ENCODE assay signal across 28 cellular contexts in genomic region chr7:115216652-115217051, GRCh38.
A peak's percentile ranks its signal among the peaks of the same experiment; 100 is the strongest.
DNase-seq lines count a peak whose midpoint lies in the region; ATAC-seq, FAIRE-seq and TF ChIP-seq lines count a peak whose summit lies in the region.
"Had no signal": no experiment of that assay in that cellular context is flagged by ENCODE, and none has a peak within 500 bp of the region (broad histone marks: within the 10 kb centered on the region; RNA-seq: fewer than 3 reads in every experiment).

No MANE protein-coding gene starts in this region.

- no peaks in the 10 kb centered on the region for H3K9me3 Mint-ChIP-seq in activated CD4-positive, alpha-beta T cell treated with anti-CD3 and anti-CD28 coated beads, Interleukin-2, amount 10 ng/mL, durations not matched to agents 7 days and 5 days
- H3K9me3 Mint-ChIP-seq: activated naive CD4-positive, alpha-beta T cell treated with anti-CD3 and anti-CD28 coated beads, Interleukin-2, amount 50 U/mL, for 24 hours; activated T-helper 2 cell treated with anti-CD3 and anti-CD28 coated beads, Interferon-gamma antibody, Interleukin-2, Interleukin-4, amounts not matched to agents 10 μg/mL and 5 μg/mL and 100 μg/mL, durations not matched to agents 14 hours and 24 hours and 36 hours; CD4-positive, alpha-beta T cell; natural killer cell had no signal

- peaks cover 5% of the 10 kb centered on the region for H3K27me3 Mint-ChIP-seq in activated CD4-positive, alpha-beta T cell treated with anti-CD3 and anti-CD28 coated beads, Interleukin-2, amount 10 ng/mL, durations not matched to agents 7 days and 5 days
- H3K27me3 Mint-ChIP-seq: activated CD4-positive, alpha-beta T cell treated with anti-CD3 and anti-CD28 coated beads for 36 hours; CD4-positive, alpha-beta T cell had no signal

- peaks cover 11% of the 10 kb centered on the region for H3K4me1 Mint-ChIP-seq in activated CD4-positive, alpha-beta T cell treated with anti-CD3 and anti-CD28 coated beads, Interleukin-2, amount 10 ng/mL, durations not matched to agents 7 days and 5 days
- H3K4me1 Mint-ChIP-seq: natural killer cell had no signal

- no peaks in the 10 kb centered on the region for H3K36me3 Mint-ChIP-seq in activated CD4-positive, alpha-beta T cell treated with anti-CD3 and anti-CD28 coated beads, Interleukin-2, amount 10 ng/mL, durations not matched to agents 7 days and 5 days (ENCODE audit: low read depth)
- H3K36me3 Mint-ChIP-seq: natural killer cell had no signal

- 73 to 90% methylated on average over 1 of the region's 1 CpG for WGBS in lung, 2 donors

- H3K4me3 Mint-ChIP-seq in activated CD4-positive, alpha-beta T cell treated with anti-CD3 and anti-CD28 coated beads, Interleukin-2, amount 10 ng/mL, durations not matched to agents 7 days and 5 days, result no peak overlapping the region
- H3K4me3 Mint-ChIP-seq: activated CD4-positive, alpha-beta T cell treated with anti-CD3 and anti-CD28 coated beads for 36 hours; activated naive CD4-positive, alpha-beta T cell treated with anti-CD3 and anti-CD28 coated beads, Interleukin-2, amount 50 U/mL, for 24 hours; CD4-positive, alpha-beta T cell; natural killer cell had no signal

- H3K4me1 ChIP-seq in lung (ENCODE audit: control insufficient read depth in 2 of 2, insufficient read depth in 2 of 2, low read length in 2 of 2), result peaks cover 0 to 4% of the 10 kb centered on the region in 2 donors
- H3K4me1 ChIP-seq: suprapubic skin had no signal

- CTCF ChIA-PET in activated CD4-positive, alpha-beta T cell treated with anti-CD3 and anti-CD28 coated beads, Interleukin-2, amount 10 ng/mL, durations not matched to agents 7 days and 5 days (lab: Charles Lee), result interaction anchor here (0.6 to 1.1 kb wide), 2 partner anchors 351 to 789 kb away, joined by 3 to 4 read pairs; no protein-coding TSS in a partner anchor

- H3K36me3 ChIP-seq in lung (ENCODE audit: control insufficient read depth in 2 of 2, insufficient read depth in 2 of 2, low read length in 2 of 2), result no peaks in the 10 kb centered on the region
- H3K36me3 ChIP-seq: suprapubic skin had no signal

- DNase-seq in activated CD4-positive, alpha-beta T cell treated with anti-CD3 and anti-CD28 coated beads, Interleukin-2, amount 10 ng/mL, durations not matched to agents 7 days and 5 days, result no peak
- no peak for DNase-seq in activated CD4-positive, alpha-beta T cell treated with anti-CD3 and anti-CD28 coated beads for 1 hour
- DNase-seq in amniotic epithelial cell (ENCODE audit: low read depth), result peak; percentile 21
- no peak for DNase-seq in lung (ENCODE audit: low spot score)
- no peak for DNase-seq in coronary artery (ENCODE audit: low spot score)
- no peak for DNase-seq in GM12892 (ENCODE audit: insufficient read length)
- DNase-seq in DMS79 (lab: John Stamatoyannopoulos, UW), result no peak
- DNase-seq in superior temporal gyrus (ENCODE audit: extremely low spot score), result no peak
- DNase-seq: 8988T; activated CD4-positive, alpha-beta T cell treated with anti-CD3 and anti-CD28 coated beads for 36 hours; CD4-positive, alpha-beta T cell; effector CD8-positive, alpha-beta T cell; EL; mucosa of descending colon; MV-4-11; natural killer cell; NCI-H1436 treated with DMSO at 0.1 percent for 48 hours; occipital lobe; SHP77; stimulated activated naive CD4-positive, alpha-beta T cell had no signal

- H3K4me3 ChIP-seq in lung (no peak overlapping the region), coronary artery (no peak overlapping the region)
- H3K4me3 ChIP-seq: mucosa of descending colon, suprapubic skin had no signal

- peak overlapping the region; percentile 2 for H3K27ac Mint-ChIP-seq in activated CD4-positive, alpha-beta T cell treated with anti-CD3 and anti-CD28 coated beads, Interleukin-2, amount 10 ng/mL, durations not matched to agents 7 days and 5 days
- H3K27ac Mint-ChIP-seq: activated CD4-positive, alpha-beta T cell treated with anti-CD3 and anti-CD28 coated beads for 36 hours; activated naive CD4-positive, alpha-beta T cell treated with anti-CD3 and anti-CD28 coated beads, Interleukin-2, amount 50 U/mL, for 24 hours; activated T-helper 2 cell treated with anti-CD3 and anti-CD28 coated beads, Interferon-gamma antibody, Interleukin-2, Interleukin-4, amounts not matched to agents 10 μg/mL and 5 μg/mL and 100 μg/mL, durations not matched to agents 14 hours and 24 hours and 36 hours; CD4-positive, alpha-beta T cell; natural killer cell had no signal

- peak; percentile 88 for ATAC-seq in lung (ENCODE audit: insufficient read depth, low FRiP score)
- ATAC-seq: activated CD4-positive, alpha-beta T cell treated with anti-CD3 and anti-CD28 coated beads for 36 hours; HCT116; HepG2; mucosa of descending colon; natural killer cell; Panc1 had no signal

- FAIRE-seq in GM12892 (lab: Jason Lieb, UNC), result no peak
- FAIRE-seq: colon, HepG2, keratinocyte had no signal

- TF ChIP-seq CTCF in lung (IDR thresholded peaks at IDR 0.05; ENCODE audit: control extremely low read depth, extremely low read depth) (no peak), coronary artery (IDR thresholded peaks at IDR 0.05) (no peak)

- H3K27ac ChIP-seq in lung (ENCODE audit: low read depth in 1 of 2, low read length in 1 of 2) (no peak overlapping the region), coronary artery (no peak overlapping the region)
- H3K27ac ChIP-seq: suprapubic skin had no signal

- TF ChIP-seq POLR2A in GM12892 (IDR thresholded peaks at IDR 0.05; ENCODE audit: low read depth, low read length), result no peak

- H3K27me3 ChIP-seq in lung (ENCODE audit: control insufficient read depth, insufficient read depth), result no peaks in the 10 kb centered on the region
- H3K27me3 ChIP-seq: suprapubic skin had no signal

- H3K9me3 ChIP-seq in lung (ENCODE audit: control insufficient read depth in 2 of 2, insufficient read depth in 1 of 2, low read length in 1 of 2), result no peaks in the 10 kb centered on the region
- H3K9me3 ChIP-seq: mucosa of descending colon, suprapubic skin had no signal

- POLR2A ChIA-PET in activated CD4-positive, alpha-beta T cell treated with anti-CD3 and anti-CD28 coated beads, Interleukin-2, amount 10 ng/mL, durations not matched to agents 7 days and 5 days (lab: Charles Lee), result no interaction called here
